ENCODE assay signal across 23 cellular contexts in genomic region chr6:69339163-69339550, GRCh38.
"Had no signal": no experiment of that assay in that cellular context is flagged by ENCODE, and none has a peak within 500 bp of the region (broad histone marks: within the 10 kb centered on the region; RNA-seq: fewer than 3 reads in every experiment).

No MANE protein-coding gene starts in this region.

- ATAC-seq: natural killer cell; psoas muscle; right cardiac atrium; right lobe of liver; stimulated activated effector memory CD8-positive, alpha-beta T cell treated with anti-CD3 and anti-CD28 coated beads, Interleukin-12 subunit alpha, Interleukin-12 subunit beta, amount 100 ng/mL, for 72 hours; stimulated activated naive B cell treated with anti-CD40 and anti-IgM and Interleukin-4, amounts not matched to agents 10 μg/mL and 1 μg/mL and 100 μg/mL, for 72 hours had no signal

- H3K4me3 ChIP-seq: neural progenitor cell, ovary, psoas muscle, right lobe of liver, sigmoid colon, stomach, thoracic aorta, thyroid gland, tibial nerve, upper lobe of left lung, vagina had no signal

- DNase-seq: natural killer cell; occipital lobe; ovary; right cardiac atrium; right lobe of liver; sigmoid colon; small intestine; stimulated activated CD4-positive, alpha-beta T cell treated with anti-CD3 and anti-CD28 coated beads, Interleukin-15, amount 100 ng/mL, for 24 hours; stimulated activated CD4-positive, alpha-beta T cell treated with anti-CD3 and anti-CD28 coated beads, Interleukin-2, amount 100 ng/mL, for 24 hours; stimulated activated CD4-positive, alpha-beta T cell treated with anti-CD3 and anti-CD28 coated beads, Interleukin-2, amount 100 ng/mL, for 48 hours; stimulated activated CD4-positive, alpha-beta T cell treated with anti-CD3 and anti-CD28 coated beads, Interleukin-4, amount 100 ng/mL, for 24 hours; stimulated activated naive B cell treated with anti-CD40 and anti-IgM and Interleukin-4, amounts not matched to agents 10 μg/mL and 1 μg/mL and 100 μg/mL, for 72 hours; stimulated activated naive CD4-positive, alpha-beta T cell treated with Interleukin-2 at 50 U/mL for 16 hours; stomach; thyroid gland; trophoblast cell; upper lobe of left lung had no signal
